8 cellular contexts compared by ENCODE assay signal in genomic region chr9:69035438-69036316, GRCh38. TPM values are rescaled to one million over a fixed set of nuclear protein-coding genes. Genes with fewer than 3 reads are reported as not detected.
DNase-seq lines count a peak whose midpoint lies in the region; ATAC-seq lines count a peak whose summit lies in the region.

Gene FXN (plus strand): TSS chr9:69035752. CDS start chr9:69035783, 31 bp downstream.

- peak within 1 kb of the TSS; percentile 84 for H3K4me2 ChIP-seq in BLaER1

- peaks cover 24% of the 10 kb centered on the region for H3K4me1 Mint-ChIP-seq in activated CD8-positive, alpha-beta T cell treated with anti-CD3 and anti-CD28 coated beads, Interleukin-2, amount 10 ng/mL, durations not matched to agents 7 days and 5 days (ENCODE audit: low read depth)

- peak within 1 kb of the TSS; percentile 85 for H3K4me3 ChIP-seq in BLaER1

- H3K4me1 ChIP-seq in BLaER1 = peaks cover 23% of the 10 kb centered on the region

- H4K20me1 ChIP-seq in BLaER1 = peaks cover 15% of the 10 kb centered on the region

- CTCF ChIA-PET in activated CD8-positive, alpha-beta T cell treated with anti-CD3 and anti-CD28 coated beads, Interleukin-2, amount 10 ng/mL, durations not matched to agents 7 days and 5 days (lab: Charles Lee) = interaction anchor here (0.6 to 2.7 kb wide), 21 partner anchors 9 to 207 kb away, joined by 3 to 30 read pairs (median 4); no protein-coding TSS in a partner anchor

- POLR2A ChIA-PET in activated CD8-positive, alpha-beta T cell treated with anti-CD3 and anti-CD28 coated beads, Interleukin-2, amount 10 ng/mL, durations not matched to agents 7 days and 5 days (lab: Charles Lee) = interaction anchor here (0.8 to 1.7 kb wide), 5 partner anchors 12 to 62 kb away, joined by 3 to 11 read pairs (median 3); no protein-coding TSS in a partner anchor

- H3K27ac ChIP-seq in BLaER1 = peak within 1 kb of the TSS; percentile 94

- no peaks in the 10 kb centered on the region for H3K9me3 ChIP-seq in BLaER1

- H3K36me3 ChIP-seq in BLaER1 = peaks cover 10% of the 10 kb centered on the region

- peak within 1 kb of the TSS; percentile 93 for H3K4me3 Mint-ChIP-seq in activated CD8-positive, alpha-beta T cell treated with anti-CD3 and anti-CD28 coated beads, Interleukin-2, amount 10 ng/mL, durations not matched to agents 7 days and 5 days

- H3K36me3 Mint-ChIP-seq in activated CD8-positive, alpha-beta T cell treated with anti-CD3 and anti-CD28 coated beads, Interleukin-2, amount 10 ng/mL, durations not matched to agents 7 days and 5 days (ENCODE audit: low read depth) = peaks cover 5% of the 10 kb centered on the region

- DNase-seq in NCI-H774 (lab: John Stamatoyannopoulos, UW) (peak; percentile 61), medulla oblongata (ENCODE audit: extremely low spot score) (peak; percentile 77)
- peak; percentile 84 for DNase-seq in activated CD8-positive, alpha-beta T cell treated with anti-CD3 and anti-CD28 coated beads, Interleukin-2, amount 10 ng/mL, durations not matched to agents 7 days and 5 days
- peak; percentile 68 for DNase-seq in effector CD4-positive, alpha-beta T cell
- peak; percentile 67 for DNase-seq in stimulated activated CD8-positive, alpha-beta memory T cell treated with anti-CD3 and anti-CD28 coated beads, Interleukin-12 subunit alpha, Interleukin-12 subunit beta, amount 100 ng/mL, for 1 hour (ENCODE audit: low read depth)

- H3K9ac ChIP-seq in BLaER1 = peak within 1 kb of the TSS; percentile 89

- ATAC-seq in GM19043 (IDR thresholded peaks at IDR 0.05; ENCODE audit: low read depth, unreplicated experiment) = peak; percentile 90
- peak; percentile 92 for ATAC-seq in HG03354 (IDR thresholded peaks at IDR 0.05; ENCODE audit: poor library complexity, severe bottlenecking, unreplicated experiment)
- peak; percentile 95 for ATAC-seq in activated CD8-positive, alpha-beta T cell treated with anti-CD3 and anti-CD28 coated beads, Interleukin-2, amount 10 ng/mL, durations not matched to agents 7 days and 5 days

- H3K27me3 Mint-ChIP-seq in activated CD8-positive, alpha-beta T cell treated with anti-CD3 and anti-CD28 coated beads, Interleukin-2, amount 10 ng/mL, durations not matched to agents 7 days and 5 days (ENCODE audit: low read depth) = peaks cover 2% of the 10 kb centered on the region

- no peaks in the 10 kb centered on the region for H3K27me3 ChIP-seq in BLaER1

- H3K9me3 Mint-ChIP-seq in activated CD8-positive, alpha-beta T cell treated with anti-CD3 and anti-CD28 coated beads, Interleukin-2, amount 10 ng/mL, durations not matched to agents 7 days and 5 days (ENCODE audit: insufficient read depth) = no peaks in the 10 kb centered on the region

- H3K27ac Mint-ChIP-seq in activated CD8-positive, alpha-beta T cell treated with anti-CD3 and anti-CD28 coated beads, Interleukin-2, amount 10 ng/mL, durations not matched to agents 7 days and 5 days = peak within 1 kb of the TSS; percentile 81

RNA-seq across cellular contexts. Expression of gene FXN, which starts in this region (rescaled TPM):
- total RNA-seq in activated CD8-positive, alpha-beta T cell treated with anti-CD3 and anti-CD28 coated beads, Interleukin-2, amount 10 ng/mL, durations not matched to agents 7 days and 5 days = 10 to 100 TPM; 21.7 to 23.2 TPM

Comparison
In these comparisons a context has a peak if more than half of its experiments do, and no peak if none do; other contexts are left out.
1. Peak in every context shown above with its lines: DNase-seq, ATAC-seq, H3K4me3 ChIP-seq and H3K27ac ChIP-seq.